ENCODE assay signal across 1 cellular context in the genomic region with DNA sequence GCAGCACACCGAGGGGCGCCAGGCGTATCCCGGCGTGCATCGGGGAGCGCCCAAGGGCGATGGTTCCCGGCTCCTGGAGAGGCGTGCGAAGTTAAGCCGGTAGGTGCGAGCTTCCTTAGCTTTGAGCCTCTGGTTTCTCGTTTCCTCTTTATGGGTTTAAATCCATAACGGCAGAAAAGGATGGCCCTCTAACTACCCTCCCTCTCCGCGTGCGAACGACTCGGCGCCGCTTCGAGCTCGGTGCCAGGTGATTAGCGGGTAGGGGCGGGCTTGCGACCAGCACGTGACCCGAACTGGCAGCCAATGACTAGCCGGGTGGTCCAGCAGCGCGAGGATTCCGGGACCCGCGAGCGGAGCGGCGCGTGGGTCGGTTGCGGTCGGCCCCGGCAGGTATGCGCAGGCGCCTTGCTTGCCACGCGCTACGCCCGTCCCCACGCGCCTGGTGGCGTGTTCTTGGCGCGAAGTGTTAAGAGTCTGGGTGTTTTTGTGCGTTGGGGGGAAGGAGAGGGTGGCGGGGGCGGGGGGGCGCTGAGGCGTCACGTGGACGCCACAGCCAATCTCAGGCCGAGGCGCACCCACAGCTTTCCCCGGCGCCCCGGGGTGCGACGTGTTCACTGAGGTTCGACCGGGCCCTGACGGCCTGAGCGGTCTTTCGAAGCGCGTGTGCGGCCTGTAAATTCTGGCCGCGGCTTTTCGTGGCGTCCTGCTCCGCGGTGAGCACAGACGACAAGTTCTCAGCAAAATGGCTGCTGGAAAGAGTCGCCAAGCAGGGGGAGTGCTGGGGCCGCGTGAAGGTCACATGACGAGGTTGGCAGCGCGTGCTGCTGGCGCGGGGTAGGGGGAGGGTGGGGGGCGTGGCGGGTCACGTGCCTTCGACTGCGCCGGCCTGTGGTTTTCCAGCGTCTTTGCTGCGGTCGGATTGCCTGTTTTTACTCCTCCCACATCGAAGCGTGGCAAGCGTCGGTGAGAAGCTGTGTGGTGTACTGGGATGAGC.
TF ChIP-seq lines count a peak whose summit lies in the region.

No MANE protein-coding gene starts in this region.

TF ChIP-seq in GM23338, 12 proteins besides CTCF, POLR2A, EP300 and RAD21:
- TF ChIP-seq, protein P1, sequence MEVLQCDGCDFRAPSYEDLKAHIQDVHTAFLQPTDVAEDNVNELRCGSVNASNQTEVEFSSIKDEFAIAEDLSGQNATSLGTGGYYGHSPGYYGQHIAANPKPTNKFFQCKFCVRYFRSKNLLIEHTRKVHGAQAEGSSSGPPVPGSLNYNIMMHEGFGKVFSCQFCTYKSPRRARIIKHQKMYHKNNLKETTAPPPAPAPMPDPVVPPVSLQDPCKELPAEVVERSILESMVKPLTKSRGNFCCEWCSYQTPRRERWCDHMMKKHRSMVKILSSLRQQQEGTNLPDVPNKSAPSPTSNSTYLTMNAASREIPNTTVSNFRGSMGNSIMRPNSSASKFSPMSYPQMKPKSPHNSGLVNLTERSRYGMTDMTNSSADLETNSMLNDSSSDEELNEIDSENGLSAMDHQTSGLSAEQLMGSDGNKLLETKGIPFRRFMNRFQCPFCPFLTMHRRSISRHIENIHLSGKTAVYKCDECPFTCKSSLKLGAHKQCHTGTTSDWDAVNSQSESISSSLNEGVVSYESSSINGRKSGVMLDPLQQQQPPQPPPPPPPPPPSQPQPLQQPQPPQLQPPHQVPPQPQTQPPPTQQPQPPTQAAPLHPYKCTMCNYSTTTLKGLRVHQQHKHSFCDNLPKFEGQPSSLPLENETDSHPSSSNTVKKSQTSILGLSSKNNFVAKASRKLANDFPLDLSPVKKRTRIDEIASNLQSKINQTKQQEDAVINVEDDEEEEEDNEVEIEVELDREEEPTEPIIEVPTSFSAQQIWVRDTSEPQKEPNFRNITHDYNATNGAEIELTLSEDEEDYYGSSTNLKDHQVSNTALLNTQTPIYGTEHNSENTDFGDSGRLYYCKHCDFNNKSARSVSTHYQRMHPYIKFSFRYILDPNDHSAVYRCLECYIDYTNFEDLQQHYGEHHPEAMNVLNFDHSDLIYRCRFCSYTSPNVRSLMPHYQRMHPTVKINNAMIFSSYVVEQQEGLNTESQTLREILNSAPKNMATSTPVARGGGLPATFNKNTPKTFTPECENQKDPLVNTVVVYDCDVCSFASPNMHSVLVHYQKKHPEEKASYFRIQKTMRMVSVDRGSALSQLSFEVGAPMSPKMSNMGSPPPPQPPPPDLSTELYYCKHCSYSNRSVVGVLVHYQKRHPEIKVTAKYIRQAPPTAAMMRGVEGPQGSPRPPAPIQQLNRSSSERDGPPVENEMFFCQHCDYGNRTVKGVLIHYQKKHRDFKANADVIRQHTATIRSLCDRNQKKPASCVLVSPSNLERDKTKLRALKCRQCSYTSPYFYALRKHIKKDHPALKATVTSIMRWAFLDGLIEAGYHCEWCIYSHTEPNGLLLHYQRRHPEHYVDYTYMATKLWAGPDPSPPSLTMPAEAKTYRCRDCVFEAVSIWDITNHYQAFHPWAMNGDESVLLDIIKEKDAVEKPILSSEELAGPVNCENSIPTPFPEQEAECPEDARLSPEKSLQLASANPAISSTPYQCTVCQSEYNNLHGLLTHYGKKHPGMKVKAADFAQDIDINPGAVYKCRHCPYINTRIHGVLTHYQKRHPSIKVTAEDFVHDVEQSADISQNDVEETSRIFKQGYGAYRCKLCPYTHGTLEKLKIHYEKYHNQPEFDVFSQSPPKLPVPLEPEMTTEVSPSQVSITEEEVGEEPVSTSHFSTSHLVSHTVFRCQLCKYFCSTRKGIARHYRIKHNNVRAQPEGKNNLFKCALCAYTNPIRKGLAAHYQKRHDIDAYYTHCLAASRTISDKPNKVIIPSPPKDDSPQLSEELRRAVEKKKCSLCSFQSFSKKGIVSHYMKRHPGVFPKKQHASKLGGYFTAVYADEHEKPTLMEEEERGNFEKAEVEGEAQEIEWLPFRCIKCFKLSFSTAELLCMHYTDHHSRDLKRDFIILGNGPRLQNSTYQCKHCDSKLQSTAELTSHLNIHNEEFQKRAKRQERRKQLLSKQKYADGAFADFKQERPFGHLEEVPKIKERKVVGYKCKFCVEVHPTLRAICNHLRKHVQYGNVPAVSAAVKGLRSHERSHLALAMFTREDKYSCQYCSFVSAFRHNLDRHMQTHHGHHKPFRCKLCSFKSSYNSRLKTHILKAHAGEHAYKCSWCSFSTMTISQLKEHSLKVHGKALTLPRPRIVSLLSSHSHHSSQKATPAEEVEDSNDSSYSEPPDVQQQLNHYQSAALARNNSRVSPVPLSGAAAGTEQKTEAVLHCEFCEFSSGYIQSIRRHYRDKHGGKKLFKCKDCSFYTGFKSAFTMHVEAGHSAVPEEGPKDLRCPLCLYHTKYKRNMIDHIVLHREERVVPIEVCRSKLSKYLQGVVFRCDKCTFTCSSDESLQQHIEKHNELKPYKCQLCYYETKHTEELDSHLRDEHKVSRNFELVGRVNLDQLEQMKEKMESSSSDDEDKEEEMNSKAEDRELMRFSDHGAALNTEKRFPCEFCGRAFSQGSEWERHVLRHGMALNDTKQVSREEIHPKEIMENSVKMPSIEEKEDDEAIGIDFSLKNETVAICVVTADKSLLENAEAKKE (CRISPR knock-in tag; IDR thresholded peaks at IDR 0.05): no peak
- TF ChIP-seq STAT1 (IDR thresholded peaks at IDR 0.05; ENCODE audit: unreplicated experiment): no peak
- TF ChIP-seq POLR2AphosphoS5 (IDR thresholded peaks at IDR 0.05; ENCODE audit: low read depth): peak; percentile 35
- TF ChIP-seq CREB1 (CRISPR knock-in tag; IDR thresholded peaks at IDR 0.05; ENCODE audit: low read depth): peak; percentile 44
